8 cellular contexts compared by ENCODE assay signal in the genomic region with DNA sequence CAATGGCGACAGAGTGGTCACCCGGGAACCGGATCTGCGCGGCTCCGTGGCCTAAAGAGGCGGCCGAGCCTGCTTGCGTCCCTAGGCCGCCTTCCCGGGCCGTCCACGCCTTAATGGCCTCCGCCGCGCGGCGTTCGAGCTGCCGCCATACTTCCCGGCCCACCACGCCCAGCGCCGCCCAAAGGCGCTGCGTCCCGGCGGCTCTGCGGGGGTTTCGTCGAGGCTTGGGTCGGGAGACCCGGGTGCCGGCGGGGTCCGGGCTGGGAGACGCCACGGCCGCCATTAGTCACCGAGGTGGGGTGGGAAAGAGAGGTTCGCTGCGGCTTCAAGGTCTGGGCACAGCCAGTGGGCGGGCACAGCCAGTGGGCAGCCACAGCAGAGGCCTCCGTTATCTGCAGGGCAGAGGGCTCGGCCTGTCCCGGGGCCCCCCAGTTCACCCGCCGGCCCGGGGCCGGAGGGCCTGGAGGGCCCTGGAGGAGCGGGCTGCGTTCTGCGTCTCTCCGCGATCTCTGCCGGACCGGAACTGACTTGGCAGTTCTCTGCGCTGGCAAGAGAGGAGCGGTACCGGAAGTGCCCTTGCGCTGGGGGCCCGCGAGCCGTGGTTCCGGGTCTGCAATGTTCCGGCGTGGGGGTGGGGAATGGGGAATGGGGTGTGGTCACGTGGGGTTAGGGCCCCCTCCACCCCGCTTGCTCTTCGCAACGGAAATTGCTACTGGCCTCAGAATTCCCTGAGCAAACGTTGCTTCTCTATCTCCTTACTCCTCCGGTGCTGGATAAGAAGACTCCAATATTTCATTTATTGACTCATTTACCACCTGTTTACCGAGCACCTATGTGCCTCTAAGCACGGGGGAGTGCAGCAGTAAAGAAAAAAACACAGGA.
DNase-seq lines count a peak whose midpoint lies in the region; ATAC-seq and TF ChIP-seq lines count a peak whose summit lies in the region.

No MANE protein-coding gene starts in this region.

- H3K36me3 ChIP-seq in kidney epithelial cell (ENCODE audit: control insufficient read depth, insufficient read depth, low read length), result no peaks in the 10 kb centered on the region

- TF ChIP-seq CTCF in kidney epithelial cell (IDR thresholded peaks at IDR 0.05; ENCODE audit: insufficient read depth, low read length, poor library complexity, severe bottlenecking), result no peak

- H3K4me3 ChIP-seq in kidney epithelial cell (ENCODE audit: low read depth, low read length), result peak overlapping the region; percentile 73

- peak; percentile 92 for DNase-seq in AG08396 (ENCODE audit: low spot score)
- DNase-seq in NCI-H345 treated with DMSO at 0.1 percent for 48 hours (lab: John Stamatoyannopoulos, UW; ENCODE audit: unreplicated experiment), result peak; percentile 82
- peak; percentile 89 for DNase-seq in activated CD4-positive, CD25-positive, alpha-beta regulatory T cell treated with anti-CD3 and anti-CD28 coated beads, Interleukin-2, amount 50 U/mL, for 72 hours
- DNase-seq in cerebellar cortex (ENCODE audit: low spot score), result peak; percentile 89
- DNase-seq in kidney epithelial cell (ENCODE audit: low read depth), result peak; percentile 18
- peak; percentile 80 to 89 for DNase-seq in stimulated activated CD4-positive, alpha-beta T cell treated with anti-CD3 and anti-CD28 coated beads, Interleukin-15, amount 100 ng/mL, for 1 hour (ENCODE audit: low read depth in 1 of 2, low spot score in 1 of 2)

- ATAC-seq in GM19023 (IDR thresholded peaks at IDR 0.05; ENCODE audit: unreplicated experiment) (peak; percentile 94), HG03342 (IDR thresholded peaks at IDR 0.05; ENCODE audit: unreplicated experiment) (peak; percentile 87)

- no peaks in the 10 kb centered on the region for H3K27me3 ChIP-seq in kidney epithelial cell (ENCODE audit: control insufficient read depth, insufficient read depth, low read length)

Comparison
In these comparisons a context has a peak if more than half of its experiments do, and no peak if none do; other contexts are left out.
1. Peak in every context shown above with its lines: DNase-seq, ATAC-seq and H3K4me3 ChIP-seq.
2. DNase-seq: peak in every context shown above with its lines; median percentile 92 in AG08396; 89 in activated CD4-positive, CD25-positive, alpha-beta regulatory T cell treated with anti-CD3 and anti-CD28 coated beads, Interleukin-2, amount 50 U/mL, for 72 hours; 89 in cerebellar cortex; 84 in stimulated activated CD4-positive, alpha-beta T cell treated with anti-CD3 and anti-CD28 coated beads, Interleukin-15, amount 100 ng/mL, for 1 hour; 82 in NCI-H345 treated with DMSO at 0.1 percent for 48 hours; 18 in kidney epithelial cell.